Comparison of ENCODE assay signal across 15 cellular contexts in genomic region chr1:175377394-175377793, GRCh38.
DNase-seq lines count a peak whose midpoint lies in the region; ATAC-seq, FAIRE-seq and TF ChIP-seq lines count a peak whose summit lies in the region.
"Had no signal": no experiment of that assay in that cellular context is flagged by ENCODE, and none has a peak within 500 bp of the region (broad histone marks: within the 10 kb centered on the region; RNA-seq: fewer than 3 reads in every experiment).

No MANE protein-coding gene starts in this region.

- peaks cover 0 to 30% of the 10 kb centered on the region in 2 experiments; a peak in 2 of 4 replicates for H3K4me1 ChIP-seq in SK-N-SH (ENCODE audit: control insufficient read depth in 1 of 2, insufficient read depth in 2 of 2, low read depth in 1 of 2, low read length in 1 of 2)
- no peaks in the 10 kb centered on the region for H3K4me1 ChIP-seq in K562 (replicated peaks in 1 of 2; ENCODE audit: control insufficient read depth in 2 of 2, insufficient read depth in 2 of 2, low read length in 2 of 2)
- H3K4me1 ChIP-seq: BLaER1 treated with 17β-estradiol and CSF1 and Interleukin-3, amounts not matched to agents 10 nM and 100 nM; HAP-1 had no signal

- no peak for TF ChIP-seq POLR2A in K562 (conservative IDR thresholded peaks at IDR 0.05)

- H3K27me3 ChIP-seq in SK-N-SH (ENCODE audit: insufficient read depth) (no peaks in the 10 kb centered on the region), K562 (ENCODE audit: control insufficient read depth in 2 of 2, insufficient read depth in 2 of 2, low read length in 2 of 2) (peaks cover 22 to 27% of the 10 kb centered on the region in 2 experiments)
- H3K27me3 ChIP-seq: BLaER1 treated with 17β-estradiol and CSF1 and Interleukin-3, amounts not matched to agents 10 nM and 100 nM had no signal

- H2AFZ ChIP-seq in SK-N-SH (ENCODE audit: low read depth) (no peak overlapping the region), K562 (ENCODE audit: low read depth, low read length) (no peak overlapping the region)

- no peaks in the 10 kb centered on the region for H4K20me1 ChIP-seq in SK-N-SH (ENCODE audit: insufficient read depth)
- H4K20me1 ChIP-seq in K562 (replicated peaks; ENCODE audit: control insufficient read depth, insufficient read depth, low read length): no peaks in the 10 kb centered on the region; the same call in 1 of the 2 replicates
- H4K20me1 ChIP-seq: BLaER1 treated with 17β-estradiol and CSF1 and Interleukin-3, amounts not matched to agents 10 nM and 100 nM had no signal

- CTCF ChIA-PET in SK-N-SH (lab: Yijun Ruan, JAX) (interaction anchor here (0.6 to 9.7 kb wide), 8 partner anchors 100 to 677 kb away, joined by 3 to 166 read pairs (median 4); partner anchors contain the start of gene TNR), K562 (lab: Yijun Ruan, JAX; ENCODE audit: low intra/inter-chr PET ratio) (interaction anchor here (0.9 kb wide), 1 partner anchor 511 kb away, joined by 3 read pairs; no protein-coding TSS in a partner anchor)

- no peak for FAIRE-seq in K562 (lab: Jason Lieb, UNC)
- FAIRE-seq: GM12878 had no signal

- BruUV-seq in K562 (replicated peaks; lab: Mats Ljungman, UMichigan): no TSS peak

- in situ Hi-C loops in K562 (cut with MboI): no loop called here

- no peaks in the 10 kb centered on the region for H3K9me2 ChIP-seq in SK-N-SH

- H3K36me3 ChIP-seq in SK-N-SH (replicated peaks in 1 of 2; ENCODE audit: control insufficient read depth in 1 of 2, insufficient read depth in 2 of 2, low read length in 1 of 2) (no peaks in the 10 kb centered on the region), K562 (ENCODE audit: control insufficient read depth, insufficient read depth, low read length) (no peaks in the 10 kb centered on the region)
- H3K36me3 ChIP-seq: BLaER1 treated with 17β-estradiol and CSF1 and Interleukin-3, amounts not matched to agents 10 nM and 100 nM; HAP-1 had no signal

- H3K4me3 ChIP-seq in SK-N-SH (ENCODE audit: low read depth in 2 of 2, low read length in 1 of 2) (no peak overlapping the region), K562 (no peak overlapping the region)
- H3K4me3 ChIP-seq: BLaER1 treated with 17β-estradiol and CSF1 and Interleukin-3, amounts not matched to agents 10 nM and 100 nM; GM12878; HAP-1 had no signal

- H3K27ac ChIP-seq in SK-N-SH (ENCODE audit: low read depth in 2 of 2, low read length in 1 of 2) (peak overlapping the region in 1 of 2 experiments; percentile 65; a peak in 2 of 4 replicates), K562 (ENCODE audit: extremely low read depth, low read depth, low read length) (no peak overlapping the region)
- H3K27ac ChIP-seq: BLaER1 treated with 17β-estradiol and CSF1 and Interleukin-3, amounts not matched to agents 10 nM and 100 nM had no signal

- no peak for ATAC-seq in SK-N-SH treated with all-trans-retinoic acid at 6 μM for 48 hours
- no peak for ATAC-seq in K562
- ATAC-seq: CD8-positive, alpha-beta T cell; GM12878 had no signal

- no peaks in the 10 kb centered on the region for H3F3A ChIP-seq in SK-N-SH (replicated peaks; ENCODE audit: insufficient read depth)

- no peaks in the 10 kb centered on the region for H3K79me2 ChIP-seq in SK-N-SH (ENCODE audit: insufficient read depth)
- no peaks in the 10 kb centered on the region for H3K79me2 ChIP-seq in K562 (ENCODE audit: control insufficient read depth, insufficient read depth, low read length)

- no peak overlapping the region for H3K9ac ChIP-seq in SK-N-SH
- no peak overlapping the region for H3K9ac ChIP-seq in K562 (ENCODE audit: insufficient read depth in 1 of 2, low read depth in 2 of 2, low read length in 2 of 2)
- H3K9ac ChIP-seq: BLaER1 treated with 17β-estradiol and CSF1 and Interleukin-3, amounts not matched to agents 10 nM and 100 nM had no signal

- POLR2A ChIA-PET in SK-N-SH (lab: Yijun Ruan, JAX) (interaction anchor here (0.6 kb wide), 1 partner anchor 69 kb away, joined by 5 read pairs; no protein-coding TSS in a partner anchor), K562 (lab: Yijun Ruan, JAX) (no interaction called here)

- no peaks in the 10 kb centered on the region for H3K9me1 ChIP-seq in K562 (ENCODE audit: control insufficient read depth, insufficient read depth, low read length)

- WGBS in SK-N-SH (ENCODE audit: low lambda C conversion rate): 23% methylated on average over 6 of the region's 6 CpGs
- 0% methylated on average over 6 of the region's 6 CpGs for WGBS in K562 (ENCODE audit: insufficient coverage, low coverage, missing lambda C conversion rate)

- intact Hi-C loops in K562 (cut with micrococcal nuclease): loop anchor here (2.0 to 5.0 kb wide), 3 partner anchors 510 to 1465 kb away; no protein-coding TSS in a partner anchor

- H3K9me3 ChIP-seq in SK-N-SH: no peaks in the 10 kb centered on the region
- H3K9me3 ChIP-seq in K562 (replicated peaks; ENCODE audit: control insufficient read depth, insufficient read depth, low read depth, low read length): no peaks in the 10 kb centered on the region
- H3K9me3 ChIP-seq: BLaER1 treated with 17β-estradiol and CSF1 and Interleukin-3, amounts not matched to agents 10 nM and 100 nM; HAP-1 had no signal

- TF ChIP-seq CTCF in SK-N-SH (IDR thresholded peaks at IDR 0.05) (no peak), K562 (IDR thresholded peaks at IDR 0.05 in 2 of 3, conservative IDR thresholded peaks at IDR 0.05 in 1 of 3; ENCODE audit: insufficient read depth in 2 of 3, low read depth in 1 of 3, low read length in 3 of 3) (no peak)

- H3K4me2 ChIP-seq in SK-N-SH (no peak overlapping the region), K562 (ENCODE audit: insufficient read depth, low read length) (no peak overlapping the region)
- H3K4me2 ChIP-seq: BLaER1 treated with 17β-estradiol and CSF1 and Interleukin-3, amounts not matched to agents 10 nM and 100 nM had no signal

- TF ChIP-seq EP300 in SK-N-SH (IDR thresholded peaks at IDR 0.05; ENCODE audit: borderline replicate concordance in 1 of 2, low read depth in 1 of 2, low read length in 1 of 2) (peak in 1 of 2 experiments; percentile 39; a peak in 1 of 4 replicates), K562 (IDR thresholded peaks at IDR 0.05; ENCODE audit: low read length) (no peak)

- TF ChIP-seq RAD21 in SK-N-SH (IDR thresholded peaks at IDR 0.05; ENCODE audit: low read length) (peak; percentile 24; the same call in 1 of the 2 replicates), K562 (CRISPR knock-in tag; conservative IDR thresholded peaks at IDR 0.05 in 1 of 2, IDR thresholded peaks at IDR 0.05 in 1 of 2) (no peak)

- peak; percentile 31 for DNase-seq in SK-N-SH
- peak; percentile 16 for DNase-seq in NCI-H2227 treated with DMSO at 0.1 percent for 48 hours (lab: John Stamatoyannopoulos, UW)
- no peak for DNase-seq in K562 (ENCODE audit: extremely low read depth in 1 of 4, low spot score in 3 of 4)
- DNase-seq in activated T-cell treated with anti-CD3 and anti-CD28 coated beads, Interleukin-2, amount 50 U/mL, for 48 hours: no peak
- no peak for DNase-seq in epidermal melanocyte (ENCODE audit: insufficient read length, low spot score)
- no peak for DNase-seq in DMS79 (lab: John Stamatoyannopoulos, UW)
- DNase-seq: 8988T; Calu3; CD8-positive, alpha-beta T cell; DND-41; EL had no signal

TF ChIP-seq in SK-N-SH, 30 proteins besides CTCF, POLR2A, EP300 and RAD21:
- no peak for TF ChIP-seq RXRA (IDR thresholded peaks at IDR 0.05; ENCODE audit: borderline replicate concordance, low read depth)
- peak; percentile 63 for TF ChIP-seq GATA2 (CRISPR knock-in tag; IDR thresholded peaks at IDR 0.05)

TF ChIP-seq in SK-N-SH treated with all-trans-retinoic acid at 6 μM for 48 hours, 23 proteins besides CTCF, POLR2A, EP300 and RAD21 (continues in another document):
- TF ChIP-seq ARNTL (CRISPR knock-in tag; IDR thresholded peaks at IDR 0.05; ENCODE audit: borderline replicate concordance, low read depth): no peak

TF ChIP-seq in K562, 482 proteins besides CTCF, POLR2A, EP300 and RAD21:
- TF ChIP-seq CBFA2T3 (IDR thresholded peaks at IDR 0.05): no peak
- TF ChIP-seq C11orf30 (IDR thresholded peaks at IDR 0.05; ENCODE audit: low read depth): peak; percentile 73
- no peak for TF ChIP-seq ZBTB34 (CRISPR knock-in tag; IDR thresholded peaks at IDR 0.05)
- TF ChIP-seq U2AF1 (optimal IDR thresholded peaks at IDR 0.05; ENCODE audit: low read depth, low read length): no peak
- peak; percentile 84 for TF ChIP-seq MAFG (tag; conservative IDR thresholded peaks at IDR 0.05)
- no peak for TF ChIP-seq ZC3H8 (IDR thresholded peaks at IDR 0.05)
- TF ChIP-seq MAFF (IDR thresholded peaks at IDR 0.05; ENCODE audit: low read length): peak; percentile 88
- TF ChIP-seq MAFK (IDR thresholded peaks at IDR 0.05; ENCODE audit: low read length): peak; percentile 86
- TF ChIP-seq ZNF316 (IDR thresholded peaks at IDR 0.05): peak; percentile 89
- TF ChIP-seq NUFIP1 (IDR thresholded peaks at IDR 0.05; ENCODE audit: partially characterized antibody): no peak

Comparison
In these comparisons a context has a peak if more than half of its experiments do, and no peak if none do; other contexts are left out.
1. DNase-seq: peak in SK-N-SH (single experiment) and NCI-H2227 treated with DMSO at 0.1 percent for 48 hours (single experiment); none in K562 (0 of 4), activated T-cell treated with anti-CD3 and anti-CD28 coated beads, Interleukin-2, amount 50 U/mL, for 48 hours (0 of 2), epidermal melanocyte (single experiment) and DMS79 (single experiment).
2. Of the 27 proteins assayed by ChIP-seq in both K562 and SK-N-SH: peak only in K562: none; only in SK-N-SH: GATA2 and RAD21; in both: none; in neither: 24; mixed calls (peak in some experiments, not most) for 1.